1 cellular context compared by ENCODE assay signal in genomic region chr4:53365486-53366300, GRCh38.
TF ChIP-seq lines count a peak whose summit lies in the region.

Gene SCFD2 (minus strand): TSS chr4:53366061.

TF ChIP-seq in HepG2, 621 proteins besides CTCF, POLR2A, EP300 and RAD21 (continued from another document and continues in another):
- 0 out of 2 replicates have a peak, but pooled peaks have one; percentile 4 for TF ChIP-seq LBX2 (CRISPR knock-in tag; IDR thresholded peaks at IDR 0.05; ENCODE audit: borderline replicate concordance)
- TF ChIP-seq KAT8 (CRISPR knock-in tag; IDR thresholded peaks at IDR 0.05): peak; percentile 98
- TF ChIP-seq MEF2D (CRISPR knock-in tag; IDR thresholded peaks at IDR 0.05): no peak
- TF ChIP-seq TBX3 (IDR thresholded peaks at IDR 0.05; ENCODE audit: borderline replicate concordance): 0 out of 2 replicates have a peak, but pooled peaks have one; percentile 7
- TF ChIP-seq ZBTB49 (CRISPR knock-in tag; IDR thresholded peaks at IDR 0.05; ENCODE audit: borderline replicate concordance): no peak
- peak; percentile 97 for TF ChIP-seq GATAD1 (CRISPR knock-in tag; IDR thresholded peaks at IDR 0.05)
- TF ChIP-seq PCBP2 (optimal IDR thresholded peaks at IDR 0.05; ENCODE audit: low read depth, low read length, poor library complexity, severe bottlenecking): no peak
- TF ChIP-seq POGK (CRISPR knock-in tag; conservative IDR thresholded peaks at IDR 0.05): 0 out of 2 replicates have a peak, but pooled peaks have one; percentile 35
- no peak for TF ChIP-seq DR1 (CRISPR knock-in tag; IDR thresholded peaks at IDR 0.05)
- peak; percentile 90; the same call in 1 of the 2 replicates for TF ChIP-seq ZNF318 (CRISPR knock-in tag; IDR thresholded peaks at IDR 0.05)
- TF ChIP-seq PITX1 (CRISPR knock-in tag; IDR thresholded peaks at IDR 0.05): peak; percentile 62; the same call in 1 of the 2 replicates
- TF ChIP-seq ARID5B (CRISPR knock-in tag; IDR thresholded peaks at IDR 0.05): peak; percentile 58
- TF ChIP-seq ZNF563 (CRISPR knock-in tag; IDR thresholded peaks at IDR 0.05): 0 out of 2 replicates have a peak, but pooled peaks have one; percentile 49
- peak; percentile 93 for TF ChIP-seq DMAP1 (CRISPR knock-in tag; IDR thresholded peaks at IDR 0.05)
- no peak; the same call in 1 of the 2 replicates for TF ChIP-seq SALL2 (CRISPR knock-in tag; IDR thresholded peaks at IDR 0.05)
- TF ChIP-seq SOX6 (IDR thresholded peaks at IDR 0.05): no peak
- TF ChIP-seq SOX6 (CRISPR knock-in tag; IDR thresholded peaks at IDR 0.05): peak; percentile 37
- TF ChIP-seq ZNF792 (CRISPR knock-in tag; IDR thresholded peaks at IDR 0.05): 0 out of 2 replicates have a peak, but pooled peaks have one; percentile 46
- no peak for TF ChIP-seq E2F2 (CRISPR knock-in tag; IDR thresholded peaks at IDR 0.05; ENCODE audit: borderline replicate concordance)
- TF ChIP-seq SMAD3 (CRISPR knock-in tag; IDR thresholded peaks at IDR 0.05): peak; percentile 68; the same call in 1 of the 2 replicates
- no peak for TF ChIP-seq ZSCAN12 (CRISPR knock-in tag; IDR thresholded peaks at IDR 0.05)
- no peak for TF ChIP-seq TCF7L2 (IDR thresholded peaks at IDR 0.05; ENCODE audit: low read depth, low read length)
- no peak for TF ChIP-seq KLF11 (CRISPR knock-in tag; IDR thresholded peaks at IDR 0.05)
- TF ChIP-seq ZNF607 (CRISPR knock-in tag; IDR thresholded peaks at IDR 0.05; ENCODE audit: borderline replicate concordance): peak; percentile 44; the same call in 1 of the 2 replicates
- no peak for TF ChIP-seq CBX2 (IDR thresholded peaks at IDR 0.05; ENCODE audit: low read depth, low read length)
- TF ChIP-seq CBX2 (CRISPR knock-in tag; IDR thresholded peaks at IDR 0.05; ENCODE audit: low read depth): no peak
- peak; percentile 7; the same call in 1 of the 2 replicates for TF ChIP-seq THRA (CRISPR knock-in tag; IDR thresholded peaks at IDR 0.05; ENCODE audit: borderline replicate concordance)
- no peak for TF ChIP-seq PAF1 (CRISPR knock-in tag; IDR thresholded peaks at IDR 0.05)
- TF ChIP-seq TAF1 (CRISPR knock-in tag; IDR thresholded peaks at IDR 0.05): peak; percentile 51; the same call in 1 of the 2 replicates
- TF ChIP-seq REST (IDR thresholded peaks at IDR 0.05; ENCODE audit: borderline replicate concordance in 1 of 2, low read depth in 1 of 2, low read length in 2 of 2): 0 out of 4 replicates have a peak, but pooled peaks of 1 of the 2 experiments have one; percentile 40
- 0 out of 2 replicates have a peak, but pooled peaks have one; percentile 14 for TF ChIP-seq ZNF263 (CRISPR knock-in tag; IDR thresholded peaks at IDR 0.05)
- TF ChIP-seq PHF21A (CRISPR knock-in tag; IDR thresholded peaks at IDR 0.05): peak; percentile 69
- no peak for TF ChIP-seq ZNF232 (CRISPR knock-in tag; IDR thresholded peaks at IDR 0.05; ENCODE audit: borderline replicate concordance)
